ENCODE assay signal across 9 cellular contexts in genomic region chr1:203026666-203027663, GRCh38. TPM values are rescaled to one million over a fixed set of nuclear protein-coding genes. Genes with fewer than 3 reads are reported as not detected.
DNase-seq lines count a peak whose midpoint lies in the region; ATAC-seq and TF ChIP-seq lines count a peak whose summit lies in the region.
"Had no signal": no experiment of that assay in that cellular context is flagged by ENCODE, and none has a peak within 500 bp of the region (broad histone marks: within the 10 kb centered on the region; RNA-seq: fewer than 3 reads in every experiment).

No MANE protein-coding gene starts in this region.

- H3K27ac ChIP-seq in right atrium auricular region = peak overlapping the region; percentile 86 to 87
- H3K27ac ChIP-seq in skeletal muscle tissue (ENCODE audit: low read depth, low read length) = peak overlapping the region; percentile 94

- H3K9ac ChIP-seq in skeletal muscle tissue (ENCODE audit: low read depth in 1 of 3, low read length in 3 of 3) = peak overlapping the region; percentile 78 to 93 (median 85)

- peaks cover 27% of the 10 kb centered on the region for H3K36me3 Mint-ChIP-seq in activated CD8-positive, alpha-beta T cell treated with anti-CD3 and anti-CD28 coated beads for 36 hours (ENCODE audit: low read depth)

- peak; percentile 15 for ATAC-seq in HG02610 (IDR thresholded peaks at IDR 0.05; ENCODE audit: unreplicated experiment)
- ATAC-seq in activated CD8-positive, alpha-beta T cell treated with anti-CD3 and anti-CD28 coated beads for 36 hours = peak; percentile 58
- no peak for ATAC-seq in GM21737 (IDR thresholded peaks at IDR 0.05; ENCODE audit: unreplicated experiment)

- peak overlapping the region; percentile 67 for H3K27ac Mint-ChIP-seq in activated CD8-positive, alpha-beta T cell treated with anti-CD3 and anti-CD28 coated beads for 36 hours

- CTCF ChIA-PET in GM10248 (lab: Yijun Ruan, JAX) = interaction anchor here (1.0 to 7.9 kb wide), 5 partner anchors 12 to 241 kb away, joined by 3 to 85 read pairs (median 3); no protein-coding TSS in a partner anchor
- CTCF ChIA-PET in activated CD8-positive, alpha-beta T cell treated with anti-CD3 and anti-CD28 coated beads for 36 hours (lab: Charles Lee) = interaction anchor here (1.0 to 5.8 kb wide), 3 partner anchors 10 to 33 kb away, joined by 3 to 54 read pairs (median 3); no protein-coding TSS in a partner anchor

- H3K4me1 ChIP-seq in right atrium auricular region (peaks cover 0 to 40% of the 10 kb centered on the region in 2 donors), skeletal muscle tissue (ENCODE audit: control insufficient read depth in 3 of 3, insufficient read depth in 3 of 3, low read length in 3 of 3) (peaks cover 28 to 50% (median 39%) of the 10 kb centered on the region in 3 donors)

- H3K9me3 Mint-ChIP-seq in activated CD8-positive, alpha-beta T cell treated with anti-CD3 and anti-CD28 coated beads for 36 hours = peaks cover 3% of the 10 kb centered on the region

- H3K9me3 ChIP-seq in right atrium auricular region (no peaks in the 10 kb centered on the region), skeletal muscle tissue (ENCODE audit: control insufficient read depth in 3 of 3, low read length in 3 of 3) (no peaks in the 10 kb centered on the region)

- peak; percentile 22 for DNase-seq in GM10248 (ENCODE audit: extremely low spot score)
- no peak for DNase-seq in activated CD8-positive, alpha-beta T cell treated with anti-CD3 and anti-CD28 coated beads for 36 hours
- peak; percentile 56 for DNase-seq in right atrium auricular region (ENCODE audit: low spot score)
- no peak for DNase-seq in GM03348 (ENCODE audit: low spot score)
- no peak for DNase-seq in stimulated activated CD4-positive, alpha-beta T cell treated with anti-CD3 and anti-CD28 coated beads, Interleukin-4, amount 100 ng/mL, for 1 hour

- peaks cover 10% of the 10 kb centered on the region for H3K27me3 Mint-ChIP-seq in activated CD8-positive, alpha-beta T cell treated with anti-CD3 and anti-CD28 coated beads for 36 hours

- POLR2A ChIA-PET in GM10248 (lab: Yijun Ruan, JAX) = interaction anchor here (0.7 to 1.0 kb wide), 3 partner anchors 9 to 1436 kb away, joined by 3 to 5 read pairs (median 4); no protein-coding TSS in a partner anchor
- POLR2A ChIA-PET in activated CD8-positive, alpha-beta T cell treated with anti-CD3 and anti-CD28 coated beads for 36 hours (lab: Charles Lee) = interaction anchor here (0.6 to 1.7 kb wide), 6 partner anchors 9 to 294 kb away, joined by 3 to 11 read pairs (median 4); partner anchors contain the start of genes KLHL12 and TMEM183A

- H3K36me3 ChIP-seq in right atrium auricular region (peaks cover 5% of the 10 kb centered on the region), skeletal muscle tissue (ENCODE audit: control insufficient read depth in 3 of 3, insufficient read depth in 3 of 3, low read length in 3 of 3) (peaks cover 12 to 20% (median 15%) of the 10 kb centered on the region in 3 donors)

- H3K27me3 ChIP-seq in right atrium auricular region = no peaks in the 10 kb centered on the region
- H3K27me3 ChIP-seq in skeletal muscle tissue (ENCODE audit: control insufficient read depth in 3 of 3, insufficient read depth in 3 of 3, low read length in 3 of 3) = no peaks in the 10 kb centered on the region

- H3K4me3 ChIP-seq in right atrium auricular region (peak overlapping the region; percentile 61 to 69), skeletal muscle tissue (ENCODE audit: low read length in 3 of 3) (peak overlapping the region; percentile 79 to 90 (median 85))

- H3K4me3 Mint-ChIP-seq in activated CD8-positive, alpha-beta T cell treated with anti-CD3 and anti-CD28 coated beads for 36 hours = peak overlapping the region; percentile 89

- TF ChIP-seq CTCF in GM10248 (IDR thresholded peaks at IDR 0.05; ENCODE audit: control extremely low read depth, extremely low read depth, low read depth, missing control alignments) (no peak), right atrium auricular region (IDR thresholded peaks at IDR 0.05) (peak in 1 of 2 donors; percentile 3)
- no peak for TF ChIP-seq CTCF in activated CD8-positive, alpha-beta T cell treated with anti-CD3 and anti-CD28 coated beads for 36 hours (IDR thresholded peaks at IDR 0.05)

- peaks cover 17% of the 10 kb centered on the region for H3K4me1 Mint-ChIP-seq in activated CD8-positive, alpha-beta T cell treated with anti-CD3 and anti-CD28 coated beads for 36 hours (ENCODE audit: low read depth)

- intact Hi-C loops in activated CD8-positive, alpha-beta T cell treated with anti-CD3 and anti-CD28 coated beads for 36 hours (cut with micrococcal nuclease) = no loop called here

RNA-seq across cellular contexts. Expression of gene PPFIA4, which starts 0.7 kb away (rescaled TPM):
- 10 to 100 TPM; 78.8 to 79.9 TPM for total RNA-seq in activated CD8-positive, alpha-beta T cell treated with anti-CD3 and anti-CD28 coated beads for 36 hours
- total RNA-seq in right atrium auricular region (10 to 100 TPM; 16.3 to 19.2 TPM), skeletal muscle tissue (15.7 TPM)

RNA-seq across cellular contexts. Expression of gene TMEM183A, which starts 19.8 kb away (rescaled TPM):
- 10 to 100 TPM; 76.5 to 82.2 TPM for total RNA-seq in activated CD8-positive, alpha-beta T cell treated with anti-CD3 and anti-CD28 coated beads for 36 hours
- total RNA-seq in right atrium auricular region (10 to 100 TPM; 29.6 to 39.1 TPM), skeletal muscle tissue (42.3 TPM)

RNA-seq across cellular contexts. Expression of gene MYOG, which starts 58.8 kb away (rescaled TPM):
- total RNA-seq in activated CD8-positive, alpha-beta T cell treated with anti-CD3 and anti-CD28 coated beads for 36 hours = not detected
- total RNA-seq in right atrium auricular region = not detected
- total RNA-seq in skeletal muscle tissue = 247 TPM
- total RNA-seq: T-helper 1 cell treated with Interleukin-12 subunit alpha and Interleukin-12 subunit beta and Interleukin-4 antibody, amounts not matched to agents 30 ng/mL and 1 ng/mL, for 36 hours had no signal

RNA-seq across cellular contexts. Expression of gene CYB5R1, which starts 59.9 kb away (rescaled TPM):
- 10 to 100 TPM; 13.6 to 14.0 TPM for total RNA-seq in activated CD8-positive, alpha-beta T cell treated with anti-CD3 and anti-CD28 coated beads for 36 hours
- total RNA-seq in right atrium auricular region (100 to 1,000 TPM in 1 of 2 donors, 10 to 100 TPM in 1; 85.9 to 104 TPM), skeletal muscle tissue (68.4 TPM)

Comparison
In these comparisons a context has a peak if more than half of its experiments do, and no peak if none do; other contexts are left out.
1. DNase-seq: peak in GM10248 (single experiment) and right atrium auricular region (single experiment); none in activated CD8-positive, alpha-beta T cell treated with anti-CD3 and anti-CD28 coated beads for 36 hours (single experiment), GM03348 (single experiment) and stimulated activated CD4-positive, alpha-beta T cell treated with anti-CD3 and anti-CD28 coated beads, Interleukin-4, amount 100 ng/mL, for 1 hour (single experiment).
2. RNA of gene MYOG, which starts 58.8 kb away (total RNA-seq): 247 TPM in skeletal muscle tissue (single experiment); not detected in activated CD8-positive, alpha-beta T cell treated with anti-CD3 and anti-CD28 coated beads for 36 hours and not detected in right atrium auricular region; every median in the first group is over 100 times any median in the second.